Comparison of ENCODE assay signal across 16 cellular contexts in genomic region chr22:17234144-17234623, GRCh38. TPM values are rescaled to one million over a fixed set of nuclear protein-coding genes. Genes with fewer than 3 reads are reported as not detected.
A peak's percentile ranks its signal among the peaks of the same experiment; 100 is the strongest.
DNase-seq lines count a peak whose midpoint lies in the region; ATAC-seq, FAIRE-seq and TF ChIP-seq lines count a peak whose summit lies in the region.
"Had no signal": no experiment of that assay in that cellular context is flagged by ENCODE, and none has a peak within 500 bp of the region (broad histone marks: within the 10 kb centered on the region; RNA-seq: fewer than 3 reads in every experiment).

No MANE protein-coding gene starts in this region.

- no peak for FAIRE-seq in GM12892 (lab: Jason Lieb, UNC)
- FAIRE-seq: colon had no signal

- no peaks in the 10 kb centered on the region for H3K27me3 Mint-ChIP-seq in CD14-positive monocyte (ENCODE audit: low read depth in 3 of 3)
- H3K27me3 Mint-ChIP-seq: memory B cell; stimulated activated naive CD8-positive, alpha-beta T cell treated with anti-CD3 and anti-CD28 coated beads, Interleukin-15, Interleukin-2, amounts not matched to agents 100 ng/mL and 50 ng/mL, for 24 hours had no signal

- H3K27ac Mint-ChIP-seq in CD14-positive monocyte, result peak overlapping the region in 2 of 7 donors; percentile 42 to 98
- H3K27ac Mint-ChIP-seq: activated T-cell treated with anti-CD3 and anti-CD28 coated beads, Interleukin-2, amount 50 U/mL, for 72 hours; memory B cell; stimulated activated naive CD8-positive, alpha-beta T cell treated with anti-CD3 and anti-CD28 coated beads, Interleukin-15, Interleukin-2, amounts not matched to agents 100 ng/mL and 50 ng/mL, for 24 hours had no signal

- H3K4me3 ChIP-seq in fibroblast of mammary gland (ENCODE audit: control insufficient read depth, low read depth, low read length), result no peak overlapping the region
- no peak overlapping the region for H3K4me3 ChIP-seq in mucosa of descending colon
- H3K4me3 ChIP-seq: hepatocyte had no signal

- H3K4me1 Mint-ChIP-seq in CD14-positive monocyte, result peaks cover 48% of the 10 kb centered on the region

- no peak overlapping the region for H3K4me3 Mint-ChIP-seq in CD14-positive monocyte
- H3K4me3 Mint-ChIP-seq: activated T-cell treated with anti-CD3 and anti-CD28 coated beads, Interleukin-2, amount 50 U/mL, for 72 hours; memory B cell; stimulated activated naive CD8-positive, alpha-beta T cell treated with anti-CD3 and anti-CD28 coated beads, Interleukin-15, Interleukin-2, amounts not matched to agents 100 ng/mL and 50 ng/mL, for 24 hours had no signal

- no peak for TF ChIP-seq POLR2A in GM12892 (IDR thresholded peaks at IDR 0.05; ENCODE audit: low read depth, low read length)

- peaks cover 0 to 2% (median 0%) of the 10 kb centered on the region in 7 donors for H3K9me3 Mint-ChIP-seq in CD14-positive monocyte
- H3K9me3 Mint-ChIP-seq: activated T-cell treated with anti-CD3 and anti-CD28 coated beads, Interleukin-2, amount 50 U/mL, for 72 hours; memory B cell; stimulated activated naive CD8-positive, alpha-beta T cell treated with anti-CD3 and anti-CD28 coated beads, Interleukin-15, Interleukin-2, amounts not matched to agents 100 ng/mL and 50 ng/mL, for 24 hours had no signal

- ATAC-seq in mucosa of descending colon (peak; percentile 74), HG02759 (IDR thresholded peaks at IDR 0.05; ENCODE audit: unreplicated experiment) (no peak), GM18511 (IDR thresholded peaks at IDR 0.05; ENCODE audit: unreplicated experiment) (no peak)
- no peak for ATAC-seq in stimulated activated naive CD8-positive, alpha-beta T cell treated with anti-CD3 and anti-CD28 coated beads, Interleukin-15, Interleukin-2, amounts not matched to agents 100 U/mL and 50 U/mL, for 24 hours
- ATAC-seq: activated T-cell treated with anti-CD3 and anti-CD28 coated beads, Interleukin-2, amount 50 U/mL, for 72 hours had no signal

- no peaks in the 10 kb centered on the region for H3K4me1 ChIP-seq in mucosa of descending colon (ENCODE audit: low read depth)

- intact Hi-C loops in CD14-positive monocyte (cut with micrococcal nuclease), result no loop called here
- intact Hi-C loops in mucosa of descending colon (cut with DNase I, micrococcal nuclease), result no loop called here

- H3K9me3 ChIP-seq in mucosa of descending colon, result no peaks in the 10 kb centered on the region
- H3K9me3 ChIP-seq: neutrophil had no signal

- H3K36me3 ChIP-seq in mucosa of descending colon (ENCODE audit: low read depth), result no peaks in the 10 kb centered on the region
- H3K36me3 ChIP-seq: neutrophil had no signal

- DNase-seq in CD14-positive monocyte (ENCODE audit: low spot score) (peak; percentile 33), HT1080 (ENCODE audit: low read depth) (peak; percentile 36), fibroblast of mammary gland (ENCODE audit: low read depth) (peak; percentile 27), mucosa of descending colon (no peak), GM12892 (ENCODE audit: insufficient read length) (no peak)
- no peak for DNase-seq in stimulated activated naive CD8-positive, alpha-beta T cell treated with anti-CD3 and anti-CD28 coated beads, Interleukin-15, Interleukin-2, amounts not matched to agents 100 U/mL and 50 U/mL, for 24 hours
- DNase-seq: activated CD4-positive, alpha-beta T cell treated with anti-CD3 and anti-CD28 coated beads, Interleukin-2, amount 50 U/mL, for 1 hour; activated T-cell treated with anti-CD3 and anti-CD28 coated beads, Interleukin-2, amount 50 U/mL, for 72 hours; erythroblast had no signal

- peaks cover 4 to 7% of the 10 kb centered on the region in 2 donors for H3K36me3 Mint-ChIP-seq in CD14-positive monocyte
- H3K36me3 Mint-ChIP-seq: memory B cell had no signal

- no peak for TF ChIP-seq CTCF in CD14-positive monocyte (IDR thresholded peaks at IDR 0.05)
- TF ChIP-seq CTCF in fibroblast of mammary gland (conservative IDR thresholded peaks at IDR 0.05; ENCODE audit: control insufficient read depth, insufficient read depth, low read depth, low read length), result no peak
- no peak for TF ChIP-seq CTCF in mucosa of descending colon (IDR thresholded peaks at IDR 0.05)

RNA-seq across cellular contexts. Expression of gene ADA2, which starts 14.9 kb away (rescaled TPM):
- polyA plus RNA-seq in CD14-positive monocyte, result 100 to 1,000 TPM; 336 to 553 TPM
- total RNA-seq in HT1080 (2014; rRNA removed; shearing (Covaris generic)), result not detected in 2 replicates
- 0.33 and 0.40 TPM in 2 replicates for polyA plus RNA-seq in HT1080 (2015; cell fraction: cytosol; rRNA removed)
- not detected in 2 replicates for polyA plus RNA-seq in HT1080 (2015; cell fraction: nucleus; rRNA removed)
- 10 to 100 TPM; 10.7 to 18.0 (median 11.7) TPM for total RNA-seq in mucosa of descending colon
- 4.0 TPM for polyA plus RNA-seq in GM12892 (2012; ENCODE audit: missing spikeins)

Comparison
In these comparisons a context has a peak if more than half of its experiments do, and no peak if none do; other contexts are left out.
1. DNase-seq: peak in CD14-positive monocyte (single experiment), HT1080 (single experiment) and fibroblast of mammary gland (single experiment); none in mucosa of descending colon (0 of 3), GM12892 (single experiment) and stimulated activated naive CD8-positive, alpha-beta T cell treated with anti-CD3 and anti-CD28 coated beads, Interleukin-15, Interleukin-2, amounts not matched to agents 100 U/mL and 50 U/mL, for 24 hours (single experiment).
2. RNA of gene ADA2, which starts 14.9 kb away (total RNA-seq): 10.7 to 18.0 TPM in mucosa of descending colon; not detected in HT1080; every median in the first group is over 10 times any median in the second.